In the genomic region with DNA sequence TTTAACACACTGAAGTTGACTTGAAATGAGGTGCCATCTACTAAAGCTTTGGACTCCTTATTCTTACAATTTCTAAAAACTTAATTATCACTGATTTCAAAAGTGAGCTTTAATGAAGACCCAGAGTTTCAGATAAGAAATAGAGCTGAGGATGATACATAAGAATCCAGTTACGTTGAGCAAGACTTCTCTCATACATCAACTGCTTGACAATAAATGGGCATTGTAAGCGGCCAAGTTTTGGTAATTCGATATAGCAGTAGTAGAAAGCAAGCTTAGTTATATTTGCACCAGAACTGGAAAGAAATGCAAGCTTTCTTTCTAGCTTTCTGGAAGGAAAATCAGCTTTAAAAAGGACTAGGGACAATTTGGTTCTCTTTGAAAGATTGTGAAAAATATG, we compare ENCODE assay signal across 19 cellular contexts.
A peak's percentile ranks its signal among the peaks of the same experiment; 100 is the strongest.
DNase-seq lines count a peak whose midpoint lies in the region; ATAC-seq and TF ChIP-seq lines count a peak whose summit lies in the region.
"Had no signal": no experiment of that assay in that cellular context is flagged by ENCODE, and none has a peak within 500 bp of the region (broad histone marks: within the 10 kb centered on the region; RNA-seq: fewer than 3 reads in every experiment).

No MANE protein-coding gene starts in this region.

- H3K9ac ChIP-seq in Karpas-422 (ENCODE audit: low read length): no peak overlapping the region
- H3K9ac ChIP-seq: KMS-11 had no signal

- H3K27ac ChIP-seq in GM23338 (ENCODE audit: low read depth): no peak overlapping the region
- H3K27ac ChIP-seq in Karpas-422 (ENCODE audit: low read length): no peak overlapping the region
- no peak overlapping the region for H3K27ac ChIP-seq in upper lobe of left lung
- H3K27ac ChIP-seq: KMS-11 had no signal

- ATAC-seq in GM23338: no peak
- ATAC-seq in upper lobe of left lung (ENCODE audit: low FRiP score in 2 of 2): no peak
- no peak for ATAC-seq in HG03432 (IDR thresholded peaks at IDR 0.05; ENCODE audit: unreplicated experiment)
- ATAC-seq: GM12878 had no signal

- no peaks in the 10 kb centered on the region for H3K9me3 ChIP-seq in Karpas-422 (ENCODE audit: low read length)
- no peaks in the 10 kb centered on the region for H3K9me3 ChIP-seq in neuron (ENCODE audit: low read length)
- H3K9me3 ChIP-seq in upper lobe of left lung: no peaks in the 10 kb centered on the region
- H3K9me3 ChIP-seq: BE2C had no signal

- POLR2A ChIA-PET in MCF 10A (lab: Yijun Ruan, JAX): no interaction called here

- H3K79me2 ChIP-seq in GM23338 (replicated peaks; ENCODE audit: insufficient read depth) (no peaks in the 10 kb centered on the region), Karpas-422 (ENCODE audit: low read length) (no peaks in the 10 kb centered on the region)

- H3K36me3 ChIP-seq in GM23338 (ENCODE audit: insufficient read depth) (no peaks in the 10 kb centered on the region), Karpas-422 (ENCODE audit: insufficient read depth, low read length) (no peaks in the 10 kb centered on the region), neuron (ENCODE audit: insufficient read depth, low read length) (no peaks in the 10 kb centered on the region), upper lobe of left lung (no peaks in the 10 kb centered on the region)
- H3K36me3 ChIP-seq: BE2C had no signal

- TF ChIP-seq POLR2A in upper lobe of left lung (IDR thresholded peaks at IDR 0.05): no peak

- H3K36me3 Mint-ChIP-seq in GM23338 (ENCODE audit: low read depth): no peaks in the 10 kb centered on the region
- H3K36me3 Mint-ChIP-seq in MCF 10A (ENCODE audit: insufficient read depth, unreplicated experiment): peaks cover 6% of the 10 kb centered on the region
- H3K36me3 Mint-ChIP-seq: CD4-positive, CD25-positive, alpha-beta regulatory T cell had no signal

- H3K9me2 ChIP-seq in GM23338 (ENCODE audit: insufficient read depth) (no peaks in the 10 kb centered on the region), Karpas-422 (replicated peaks; ENCODE audit: insufficient read depth, low read length) (no peaks in the 10 kb centered on the region)

- H3K27ac Mint-ChIP-seq in GM23338 (no peak overlapping the region), MCF 10A (ENCODE audit: low read depth, unreplicated experiment) (no peak overlapping the region)
- H3K27ac Mint-ChIP-seq: CD4-positive, CD25-positive, alpha-beta regulatory T cell had no signal

- WGBS in upper lobe of left lung, 2 donors: 52 to 72% methylated on average over 3 of the region's 3 CpGs

- H3K4me3 ChIP-seq in GM23338 (no peak overlapping the region), Karpas-422 (ENCODE audit: low read length) (no peak overlapping the region), neuron (ENCODE audit: low read length) (no peak overlapping the region), upper lobe of left lung (no peak overlapping the region)
- H3K4me3 ChIP-seq: GM12878 had no signal

- no peak for TF ChIP-seq EP300 in upper lobe of left lung (IDR thresholded peaks at IDR 0.05)

- intact Hi-C loops in MCF 10A (cut with micrococcal nuclease): no loop called here

- H3K27me3 ChIP-seq in GM23338 (ENCODE audit: insufficient read depth) (no peaks in the 10 kb centered on the region), Karpas-422 (ENCODE audit: low read length) (no peaks in the 10 kb centered on the region), neuron (ENCODE audit: insufficient read depth, low read length) (no peaks in the 10 kb centered on the region), upper lobe of left lung (no peaks in the 10 kb centered on the region)
- H3K27me3 ChIP-seq: BE2C had no signal

- H3K4me2 ChIP-seq in GM23338 (no peak overlapping the region), Karpas-422 (ENCODE audit: low read depth, low read length, poor library complexity, severe bottlenecking) (no peak overlapping the region)
- H3K4me2 ChIP-seq: KMS-11 had no signal

- H3K4me1 Mint-ChIP-seq in GM23338 (peaks cover 10% of the 10 kb centered on the region; the same call in 2 of the 3 replicates), MCF 10A (ENCODE audit: insufficient read depth, unreplicated experiment) (peaks cover 14% of the 10 kb centered on the region)
- H3K4me1 Mint-ChIP-seq: CD4-positive, CD25-positive, alpha-beta regulatory T cell had no signal

- H3K27me3 Mint-ChIP-seq in GM23338 (ENCODE audit: insufficient read depth, low read depth, poor library complexity): no peaks in the 10 kb centered on the region
- no peaks in the 10 kb centered on the region for H3K27me3 Mint-ChIP-seq in MCF 10A (ENCODE audit: insufficient read depth, unreplicated experiment)
- H3K27me3 Mint-ChIP-seq: CD4-positive, CD25-positive, alpha-beta regulatory T cell had no signal

- H3F3A ChIP-seq in GM23338 (replicated peaks; ENCODE audit: low read depth): no peaks in the 10 kb centered on the region

- no peak overlapping the region for H3K4me3 Mint-ChIP-seq in GM23338
- no peak overlapping the region for H3K4me3 Mint-ChIP-seq in MCF 10A (ENCODE audit: unreplicated experiment)
- H3K4me3 Mint-ChIP-seq: CD4-positive, CD25-positive, alpha-beta regulatory T cell had no signal

- peak overlapping the region; percentile 21; the same call in 1 of the 2 replicates for H2AFZ ChIP-seq in GM23338
- peak overlapping the region; percentile 46 for H2AFZ ChIP-seq in Karpas-422 (ENCODE audit: low read length)
- peak overlapping the region; percentile 61 for H2AFZ ChIP-seq in neuron (ENCODE audit: low read depth, low read length)

- DNase-seq in GM23338 (ENCODE audit: low spot score): no peak
- DNase-seq in Karpas-422: no peak
- DNase-seq in fibroblast of gingiva (ENCODE audit: low read depth): peak; percentile 65
- no peak for DNase-seq in MCF 10A (ENCODE audit: unreplicated experiment)
- DNase-seq in upper lobe of left lung: no peak
- DNase-seq: BE2C; CD4-positive, CD25-positive, alpha-beta regulatory T cell; COR-L47; DMS153; EL; GOT3; NCI-H1048; NCI-H1436; NCI-H1930; NCI-H510A treated with DMSO at 0.1 percent for 48 hours had no signal

- TF ChIP-seq CTCF in GM23338 (conservative IDR thresholded peaks at IDR 0.05; ENCODE audit: low read depth in 2 of 2): no peak
- no peak for TF ChIP-seq CTCF in MCF 10A (IDR thresholded peaks at IDR 0.05; ENCODE audit: unreplicated experiment)
- TF ChIP-seq CTCF in upper lobe of left lung (IDR thresholded peaks at IDR 0.05): no peak

- H4K20me1 ChIP-seq in GM23338 (replicated peaks; ENCODE audit: insufficient read depth) (no peaks in the 10 kb centered on the region), Karpas-422 (ENCODE audit: insufficient read depth, low read depth, low read length) (no peaks in the 10 kb centered on the region)

- no peaks in the 10 kb centered on the region for H3K9me3 Mint-ChIP-seq in GM23338
- no peaks in the 10 kb centered on the region for H3K9me3 Mint-ChIP-seq in MCF 10A (ENCODE audit: unreplicated experiment)

- BruUV-seq in MCF 10A (replicated peaks; lab: Mats Ljungman, UMichigan): no TSS peak

- peaks cover 7% of the 10 kb centered on the region; the same call in 1 of the 2 replicates for H3K4me1 ChIP-seq in GM23338 (ENCODE audit: insufficient read depth)
- H3K4me1 ChIP-seq in Karpas-422 (ENCODE audit: low read length): peaks cover 6% of the 10 kb centered on the region; the same call in 1 of the 2 replicates
- H3K4me1 ChIP-seq in neuron (ENCODE audit: insufficient read depth, low read length): no peaks in the 10 kb centered on the region
- no peaks in the 10 kb centered on the region for H3K4me1 ChIP-seq in upper lobe of left lung
- H3K4me1 ChIP-seq: BE2C had no signal

- CTCF ChIA-PET in MCF 10A (lab: Yijun Ruan, JAX): no interaction called here

TF ChIP-seq in GM23338, 12 proteins besides CTCF, POLR2A, EP300 and RAD21:
- TF ChIP-seq STAT1 (IDR thresholded peaks at IDR 0.05; ENCODE audit: unreplicated experiment) (no peak), POLR2AphosphoS5 (IDR thresholded peaks at IDR 0.05; ENCODE audit: low read depth) (no peak), ZNF331 (CRISPR knock-in tag; IDR thresholded peaks at IDR 0.05; ENCODE audit: low read depth) (no peak), JUNB (IDR thresholded peaks at IDR 0.05; ENCODE audit: unreplicated experiment) (no peak)
- TF ChIP-seq, protein P1, sequence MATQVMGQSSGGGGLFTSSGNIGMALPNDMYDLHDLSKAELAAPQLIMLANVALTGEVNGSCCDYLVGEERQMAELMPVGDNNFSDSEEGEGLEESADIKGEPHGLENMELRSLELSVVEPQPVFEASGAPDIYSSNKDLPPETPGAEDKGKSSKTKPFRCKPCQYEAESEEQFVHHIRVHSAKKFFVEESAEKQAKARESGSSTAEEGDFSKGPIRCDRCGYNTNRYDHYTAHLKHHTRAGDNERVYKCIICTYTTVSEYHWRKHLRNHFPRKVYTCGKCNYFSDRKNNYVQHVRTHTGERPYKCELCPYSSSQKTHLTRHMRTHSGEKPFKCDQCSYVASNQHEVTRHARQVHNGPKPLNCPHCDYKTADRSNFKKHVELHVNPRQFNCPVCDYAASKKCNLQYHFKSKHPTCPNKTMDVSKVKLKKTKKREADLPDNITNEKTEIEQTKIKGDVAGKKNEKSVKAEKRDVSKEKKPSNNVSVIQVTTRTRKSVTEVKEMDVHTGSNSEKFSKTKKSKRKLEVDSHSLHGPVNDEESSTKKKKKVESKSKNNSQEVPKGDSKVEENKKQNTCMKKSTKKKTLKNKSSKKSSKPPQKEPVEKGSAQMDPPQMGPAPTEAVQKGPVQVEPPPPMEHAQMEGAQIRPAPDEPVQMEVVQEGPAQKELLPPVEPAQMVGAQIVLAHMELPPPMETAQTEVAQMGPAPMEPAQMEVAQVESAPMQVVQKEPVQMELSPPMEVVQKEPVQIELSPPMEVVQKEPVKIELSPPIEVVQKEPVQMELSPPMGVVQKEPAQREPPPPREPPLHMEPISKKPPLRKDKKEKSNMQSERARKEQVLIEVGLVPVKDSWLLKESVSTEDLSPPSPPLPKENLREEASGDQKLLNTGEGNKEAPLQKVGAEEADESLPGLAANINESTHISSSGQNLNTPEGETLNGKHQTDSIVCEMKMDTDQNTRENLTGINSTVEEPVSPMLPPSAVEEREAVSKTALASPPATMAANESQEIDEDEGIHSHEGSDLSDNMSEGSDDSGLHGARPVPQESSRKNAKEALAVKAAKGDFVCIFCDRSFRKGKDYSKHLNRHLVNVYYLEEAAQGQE (IDR thresholded peaks at IDR 0.05; ENCODE audit: unreplicated experiment): no peak
TF ChIP-seq in GM23338: peak in this region for 0.
